9 cellular contexts compared by ENCODE assay signal in the genomic region with DNA sequence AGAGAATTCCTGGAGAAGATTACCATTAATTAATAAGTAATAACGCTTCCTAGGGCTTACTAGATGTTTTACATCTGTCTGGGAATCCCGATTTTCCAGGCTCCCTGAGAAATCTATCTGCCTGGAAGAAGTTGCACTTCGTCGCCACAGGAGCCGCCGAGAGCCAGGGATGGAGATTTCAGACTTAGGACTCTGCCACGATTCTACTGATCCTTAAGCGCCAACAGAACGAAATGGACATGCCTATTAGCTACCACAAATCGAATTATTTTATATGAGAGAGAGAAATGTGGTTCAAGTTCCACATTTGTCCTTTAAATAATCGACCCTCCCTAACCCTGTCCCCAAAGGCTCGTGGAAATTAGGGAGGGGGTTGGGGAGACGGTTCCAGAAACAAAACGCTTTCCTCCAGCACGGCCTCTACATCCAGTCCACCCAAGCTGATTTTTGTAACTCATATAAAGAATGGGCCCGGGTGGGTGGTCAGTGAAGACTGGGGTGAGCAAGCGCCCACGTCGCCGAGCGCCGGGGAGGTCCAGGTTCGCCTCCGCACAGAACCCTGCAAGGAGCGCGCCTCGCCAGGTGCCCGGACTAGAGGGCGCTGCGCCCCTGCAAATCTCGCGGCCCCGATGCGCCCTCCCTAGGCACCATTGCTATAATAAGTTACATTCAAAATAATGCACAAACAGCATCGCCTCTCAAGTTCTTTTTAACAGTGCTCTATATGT. TPM values are rescaled to one million over a fixed set of nuclear protein-coding genes. Genes with fewer than 3 reads are reported as not detected.
DNase-seq lines count a peak whose midpoint lies in the region; ATAC-seq and TF ChIP-seq lines count a peak whose summit lies in the region.
"Had no signal": no experiment of that assay in that cellular context is flagged by ENCODE, and none has a peak within 500 bp of the region (broad histone marks: within the 10 kb centered on the region; RNA-seq: fewer than 3 reads in every experiment).

No MANE protein-coding gene starts in this region.

- peaks cover 5% of the 10 kb centered on the region for H3K36me3 Mint-ChIP-seq in activated naive CD4-positive, alpha-beta T cell treated with anti-CD3 and anti-CD28 coated beads, Interleukin-2, amount 10 ng/mL, durations not matched to agents 7 days and 5 days

- peaks cover 62% of the 10 kb centered on the region for H3K27me3 Mint-ChIP-seq in activated naive CD4-positive, alpha-beta T cell treated with anti-CD3 and anti-CD28 coated beads, Interleukin-2, amount 10 ng/mL, durations not matched to agents 7 days and 5 days

- H3K9me3 ChIP-seq in stomach = no peaks in the 10 kb centered on the region

- DNase-seq in activated naive CD4-positive, alpha-beta T cell treated with anti-CD3 and anti-CD28 coated beads, Interleukin-2, amount 10 ng/mL, durations not matched to agents 7 days and 5 days = no peak
- no peak for DNase-seq in activated naive CD4-positive, alpha-beta T cell treated with anti-CD3 and anti-CD28 coated beads, Interleukin-2, amount 50 U/mL, for 16 hours
- DNase-seq in NCI-H748 treated with DMSO at 0.1 percent for 48 hours (lab: John Stamatoyannopoulos, UW) = peak; percentile 30
- DNase-seq in stomach = peak; percentile 81

- intact Hi-C loops in stomach (cut with DNase I; ENCODE audit: low total_unique reads) = loop anchor here (10.0 kb wide), 1 partner anchor 61 kb away; no protein-coding TSS in a partner anchor

- no peak overlapping the region for H3K4me3 Mint-ChIP-seq in activated naive CD4-positive, alpha-beta T cell treated with anti-CD3 and anti-CD28 coated beads, Interleukin-2, amount 10 ng/mL, durations not matched to agents 7 days and 5 days
- H3K4me3 Mint-ChIP-seq: dendritic cell treated with granulocyte-macrophage colony-stimulating factor and Interleukin-4, amounts not matched to agents 40 ng/mL and 50 ng/mL, for 4 days had no signal

- CTCF ChIA-PET in activated naive CD4-positive, alpha-beta T cell treated with anti-CD3 and anti-CD28 coated beads, Interleukin-2, amount 10 ng/mL, durations not matched to agents 7 days and 5 days (lab: Charles Lee) = no interaction called here

- TF ChIP-seq CTCF in stomach (IDR thresholded peaks at IDR 0.05) = peak in 4 of 7 experiments; percentile 34 to 64 (median 44)

- H3K36me3 ChIP-seq in stomach = no peaks in the 10 kb centered on the region

- peaks cover 16% of the 10 kb centered on the region for H3K4me1 Mint-ChIP-seq in activated naive CD4-positive, alpha-beta T cell treated with anti-CD3 and anti-CD28 coated beads, Interleukin-2, amount 10 ng/mL, durations not matched to agents 7 days and 5 days

- WGBS in stomach, 5 donors = 1 to 2% (median 1%) methylated on average over 32 to 35 of the region's 35 CpGs

- H3K4me1 ChIP-seq in stomach = peaks cover 0 to 51% (median 30%) of the 10 kb centered on the region in 4 donors

- no peaks in the 10 kb centered on the region for H3K9me3 Mint-ChIP-seq in activated naive CD4-positive, alpha-beta T cell treated with anti-CD3 and anti-CD28 coated beads, Interleukin-2, amount 10 ng/mL, durations not matched to agents 7 days and 5 days
- H3K9me3 Mint-ChIP-seq: dendritic cell treated with granulocyte-macrophage colony-stimulating factor and Interleukin-4, amounts not matched to agents 40 ng/mL and 50 ng/mL, for 4 days had no signal

- no peak for ATAC-seq in GM19324 (IDR thresholded peaks at IDR 0.05; ENCODE audit: low FRiP score, unreplicated experiment)
- no peak for ATAC-seq in GM18870 (IDR thresholded peaks at IDR 0.05; ENCODE audit: unreplicated experiment)

- H3K27me3 ChIP-seq in layer of hippocampus (ENCODE audit: control insufficient read depth, insufficient read depth, low read length) (no peaks in the 10 kb centered on the region), stomach (peaks cover 0 to 51% (median 19%) of the 10 kb centered on the region in 3 donors)

- TF ChIP-seq EP300 in stomach (IDR thresholded peaks at IDR 0.05) = no peak

- H3K4me3 ChIP-seq in stomach = peak overlapping the region; percentile 69 to 85 (median 77)

- H3K27ac Mint-ChIP-seq in activated naive CD4-positive, alpha-beta T cell treated with anti-CD3 and anti-CD28 coated beads, Interleukin-2, amount 10 ng/mL, durations not matched to agents 7 days and 5 days = peak overlapping the region; percentile 45
- H3K27ac Mint-ChIP-seq: dendritic cell treated with granulocyte-macrophage colony-stimulating factor and Interleukin-4, amounts not matched to agents 40 ng/mL and 50 ng/mL, for 4 days had no signal

- peak overlapping the region; percentile 69 for H3K27ac ChIP-seq in cingulate gyrus (ENCODE audit: low read depth, low read length)
- H3K27ac ChIP-seq in layer of hippocampus (ENCODE audit: low read depth, low read length) = peak overlapping the region; percentile 78
- peak overlapping the region; percentile 89 to 95 (median 93) for H3K27ac ChIP-seq in stomach

- TF ChIP-seq POLR2A in stomach (IDR thresholded peaks at IDR 0.05) = no peak

RNA-seq across cellular contexts. Expression of a gene that starts 1.9 kb away (rescaled TPM):
- total RNA-seq in stomach = 100 to 1,000 TPM in 3 of 5 donors, 10 to 100 TPM in 2; 57.8 to 272 (median 104) TPM
- polyA plus RNA-seq in stomach = 10 to 100 TPM in 1 of 3 donors, 1 to 10 TPM in 2; 8.2 to 17.9 (median 8.7) TPM

Comparison
In these comparisons a context has a peak if more than half of its experiments do, and no peak if none do; other contexts are left out.
1. DNase-seq: peak in NCI-H748 treated with DMSO at 0.1 percent for 48 hours (single experiment) and stomach (single experiment); none in activated naive CD4-positive, alpha-beta T cell treated with anti-CD3 and anti-CD28 coated beads, Interleukin-2, amount 10 ng/mL, durations not matched to agents 7 days and 5 days (single experiment) and activated naive CD4-positive, alpha-beta T cell treated with anti-CD3 and anti-CD28 coated beads, Interleukin-2, amount 50 U/mL, for 16 hours (single experiment).
2. Peak in every context shown above with its lines, with median percentiles within 50 percentile points of each other: H3K27ac ChIP-seq.